ENCODE assay signal across 8 cellular contexts in genomic region chr4:139084425-139085093, GRCh38.
DNase-seq lines count a peak whose midpoint lies in the region; ATAC-seq and TF ChIP-seq lines count a peak whose summit lies in the region.

No MANE protein-coding gene starts in this region.

- no peaks in the 10 kb centered on the region for H3K4me1 ChIP-seq in esophagus (ENCODE audit: control insufficient read depth in 2 of 2, insufficient read depth in 2 of 2, low read length in 1 of 2)

- H3K27ac ChIP-seq in esophagus (ENCODE audit: low read depth in 2 of 2, low read length in 1 of 2), result peak overlapping the region; percentile 95 to 98

- H3K9me3 ChIP-seq in esophagus (ENCODE audit: control insufficient read depth in 2 of 2, insufficient read depth in 1 of 2, low read depth in 1 of 2, low read length in 1 of 2), result no peaks in the 10 kb centered on the region

- peak overlapping the region; percentile 85 to 90 for H3K4me3 ChIP-seq in esophagus (ENCODE audit: low read depth in 1 of 2, low read length in 2 of 2)

- DNase-seq in activated T-cell treated with anti-CD3 and anti-CD28 coated beads, Interleukin-2, amount 50 U/mL, for 4 hours, result no peak
- no peak for DNase-seq in activated T-cell treated with anti-CD3 and anti-CD28 coated beads, Interleukin-2, amount 50 U/mL, for 1 hour
- DNase-seq in SHP77 (lab: John Stamatoyannopoulos, UW) (peak; percentile 79 to 89), osteocyte (ENCODE audit: extremely low spot score, unreplicated experiment) (no peak), foreskin melanocyte (no peak), SK-N-DZ (ENCODE audit: low spot score) (no peak)

- 0 to 1% methylated on average over 21 to 32 of the region's 32 CpGs for WGBS in esophagus, 2 donors

- H3K36me3 ChIP-seq in esophagus (ENCODE audit: control insufficient read depth in 2 of 2, insufficient read depth in 2 of 2, low read length in 1 of 2), result no peaks in the 10 kb centered on the region

- peak overlapping the region; percentile 99 for H3K4me3 Mint-ChIP-seq in activated T-cell treated with anti-CD3 and anti-CD28 coated beads, Interleukin-2, amount 50 U/mL, for 4 hours
- peak overlapping the region; percentile 99 for H3K4me3 Mint-ChIP-seq in osteocyte (ENCODE audit: unreplicated experiment)

- H3K36me3 Mint-ChIP-seq in activated T-cell treated with anti-CD3 and anti-CD28 coated beads, Interleukin-2, amount 50 U/mL, for 4 hours (ENCODE audit: insufficient read depth), result peaks cover 4% of the 10 kb centered on the region
- no peaks in the 10 kb centered on the region for H3K36me3 Mint-ChIP-seq in osteocyte (ENCODE audit: unreplicated experiment)

- H3K27ac Mint-ChIP-seq in osteocyte (ENCODE audit: unreplicated experiment), result peak overlapping the region; percentile 99

- H3K4me1 Mint-ChIP-seq in activated T-cell treated with anti-CD3 and anti-CD28 coated beads, Interleukin-2, amount 50 U/mL, for 4 hours (ENCODE audit: low read depth), result peaks cover 40% of the 10 kb centered on the region
- H3K4me1 Mint-ChIP-seq in osteocyte (ENCODE audit: unreplicated experiment), result peaks cover 31% of the 10 kb centered on the region

- H3K27me3 Mint-ChIP-seq in activated T-cell treated with anti-CD3 and anti-CD28 coated beads, Interleukin-2, amount 50 U/mL, for 4 hours (ENCODE audit: low read depth), result no peaks in the 10 kb centered on the region
- H3K27me3 Mint-ChIP-seq in osteocyte (ENCODE audit: unreplicated experiment), result no peaks in the 10 kb centered on the region

- ATAC-seq in activated T-cell treated with anti-CD3 and anti-CD28 coated beads, Interleukin-2, amount 50 U/mL, for 4 hours, result no peak
- ATAC-seq in GM18517 (IDR thresholded peaks at IDR 0.05; ENCODE audit: unreplicated experiment), result no peak

- no peaks in the 10 kb centered on the region for H3K9me3 Mint-ChIP-seq in activated T-cell treated with anti-CD3 and anti-CD28 coated beads, Interleukin-2, amount 50 U/mL, for 4 hours
- no peaks in the 10 kb centered on the region for H3K9me3 Mint-ChIP-seq in osteocyte (ENCODE audit: unreplicated experiment)

- no peaks in the 10 kb centered on the region for H3K27me3 ChIP-seq in esophagus (ENCODE audit: control insufficient read depth in 1 of 2, insufficient read depth in 2 of 2, low read length in 2 of 2)

- no peak for TF ChIP-seq CTCF in osteocyte (IDR thresholded peaks at IDR 0.05)

Comparison
In these comparisons a context has a peak if more than half of its experiments do, and no peak if none do; other contexts are left out.
1. DNase-seq: peak in SHP77 (2 of 2); none in activated T-cell treated with anti-CD3 and anti-CD28 coated beads, Interleukin-2, amount 50 U/mL, for 4 hours (single experiment), activated T-cell treated with anti-CD3 and anti-CD28 coated beads, Interleukin-2, amount 50 U/mL, for 1 hour (single experiment), osteocyte (single experiment), foreskin melanocyte (single experiment) and SK-N-DZ (single experiment).